ENCODE assay signal across 1 cellular context in genomic region chr3:121863247-121863646, GRCh38. TPM values are rescaled to one million over a fixed set of nuclear protein-coding genes. Genes with fewer than 3 reads are reported as not detected.
"Had no signal": no experiment of that assay in that cellular context is flagged by ENCODE, and none has a peak within 500 bp of the region (broad histone marks: within the 10 kb centered on the region; RNA-seq: fewer than 3 reads in every experiment).

No MANE protein-coding gene starts in this region.

RNA-seq across cellular contexts. Expression of gene SLC15A2, which starts 31.0 kb away (rescaled TPM):
- total RNA-seq: HT1080 had no signal
